Comparison of ENCODE assay signal across 8 cellular contexts in genomic region chr7:39013049-39013939, GRCh38. TPM values are rescaled to one million over a fixed set of nuclear protein-coding genes. Genes with fewer than 3 reads are reported as not detected.
"Had no signal": no experiment of that assay in that cellular context is flagged by ENCODE, and none has a peak within 500 bp of the region (broad histone marks: within the 10 kb centered on the region; RNA-seq: fewer than 3 reads in every experiment).

No MANE protein-coding gene starts in this region.

RNA-seq across cellular contexts. Expression of gene POU6F2, which starts 35.6 kb away (rescaled TPM):
- total RNA-seq: activated CD4-positive, alpha-beta T cell treated with anti-CD3 and anti-CD28 coated beads for 36 hours; ascending aorta; bronchial epithelial cell; mononuclear cell; T-helper 2 cell treated with Interferon-gamma antibody and Interleukin-4, amounts not matched to agents 100 ng/mL and 5 ng/mL, for 36 hours had no signal
- polyA plus RNA-seq: immature natural killer cell, mammary epithelial cell, stomach had no signal
